In the genomic region with DNA sequence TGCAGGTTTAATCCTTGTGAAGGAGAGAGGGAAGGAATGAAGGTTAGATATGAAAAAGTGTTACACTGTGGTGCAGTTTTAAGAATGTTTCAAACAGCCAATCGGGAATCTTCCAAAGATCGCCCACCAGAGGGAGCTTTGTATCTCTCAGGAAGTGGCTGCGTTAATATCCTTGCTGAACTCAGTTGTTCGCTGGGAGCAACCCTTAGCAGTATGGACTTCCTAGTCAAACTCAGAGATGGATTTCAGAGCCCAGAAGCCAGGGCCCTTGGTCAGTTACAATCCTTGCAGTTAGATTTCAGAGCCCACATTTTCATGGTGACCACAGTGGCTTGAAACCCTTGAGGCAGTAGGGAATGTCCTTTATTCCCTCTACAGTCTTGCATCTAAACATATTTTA, we compare ENCODE assay signal across 8 cellular contexts.
A peak's percentile ranks its signal among the peaks of the same experiment; 100 is the strongest.
DNase-seq lines count a peak whose midpoint lies in the region; ATAC-seq and TF ChIP-seq lines count a peak whose summit lies in the region.

No MANE protein-coding gene starts in this region.

- H3K27ac ChIP-seq in C4-2B, result no peak overlapping the region
- H3K27ac ChIP-seq in endodermal cell (ENCODE audit: low read depth, low read length), result no peak overlapping the region
- no peak overlapping the region for H3K27ac ChIP-seq in CD8-positive, alpha-beta T cell (ENCODE audit: low read depth, low read length)

- H3K36me3 Mint-ChIP-seq in endodermal cell (ENCODE audit: low read depth) (no peaks in the 10 kb centered on the region), nephron progenitor cell (ENCODE audit: low read depth) (no peaks in the 10 kb centered on the region), T-cell (no peaks in the 10 kb centered on the region)
- no peaks in the 10 kb centered on the region for H3K36me3 Mint-ChIP-seq in CD8-positive, alpha-beta T cell

- no peak for ATAC-seq in T-cell (replicated peaks in 1 of 4)
- ATAC-seq in CD8-positive, alpha-beta T cell, result no peak

- no peaks in the 10 kb centered on the region for H3K27me3 ChIP-seq in HAP-1 (ENCODE audit: low read depth)
- H3K27me3 ChIP-seq in NT2/D1 (ENCODE audit: insufficient read depth, insufficient read length), result no peaks in the 10 kb centered on the region
- H3K27me3 ChIP-seq in endodermal cell (ENCODE audit: control insufficient read depth, insufficient read depth, low read length, poor library complexity, severe bottlenecking), result no peaks in the 10 kb centered on the region
- no peaks in the 10 kb centered on the region for H3K27me3 ChIP-seq in CD8-positive, alpha-beta T cell (ENCODE audit: insufficient read depth, low read length)

- H3K27ac Mint-ChIP-seq in endodermal cell, result no peak overlapping the region
- H3K27ac Mint-ChIP-seq in nephron progenitor cell, result no peak overlapping the region
- H3K27ac Mint-ChIP-seq in T-cell, result no peak overlapping the region
- no peak overlapping the region for H3K27ac Mint-ChIP-seq in CD8-positive, alpha-beta T cell

- DNase-seq in HAP-1 (ENCODE audit: low spot score in 2 of 2), result peak; percentile 17 to 53
- DNase-seq in NT2/D1 (ENCODE audit: low read depth, low spot score), result peak; percentile 25
- DNase-seq in endodermal cell, result peak; percentile 83
- peak; percentile 49 for DNase-seq in nephron progenitor cell
- no peak for DNase-seq in T-cell
- DNase-seq in CD8-positive, alpha-beta T cell, result no peak
- DNase-seq in stimulated activated naive CD4-positive, alpha-beta T cell treated with Interleukin-2 at 50 U/mL for 16 hours (lab: John Stamatoyannopoulos, UW), result no peak

- intact Hi-C loops in CD8-positive, alpha-beta T cell (cut with DNase I, micrococcal nuclease), result no loop called here

- H3K4me1 ChIP-seq in HAP-1, result no peaks in the 10 kb centered on the region
- H3K4me1 ChIP-seq in NT2/D1 (ENCODE audit: insufficient read depth, insufficient read length), result no peaks in the 10 kb centered on the region
- H3K4me1 ChIP-seq in endodermal cell (ENCODE audit: control insufficient read depth, insufficient read depth, low read length), result no peaks in the 10 kb centered on the region
- no peaks in the 10 kb centered on the region for H3K4me1 ChIP-seq in CD8-positive, alpha-beta T cell (ENCODE audit: insufficient read depth, low read length)

- H3K4me1 Mint-ChIP-seq in endodermal cell (peaks cover 6% of the 10 kb centered on the region), nephron progenitor cell (no peaks in the 10 kb centered on the region), T-cell (peaks cover 0 to 9% (median 6%) of the 10 kb centered on the region in 3 donors)
- peaks cover 4% of the 10 kb centered on the region for H3K4me1 Mint-ChIP-seq in CD8-positive, alpha-beta T cell (ENCODE audit: low read depth)

- POLR2A ChIA-PET in T-cell (lab: Charles Lee), result no interaction called here
- POLR2A ChIA-PET in CD8-positive, alpha-beta T cell (lab: Charles Lee), result no interaction called here

- CTCF ChIA-PET in T-cell (lab: Charles Lee), result no interaction called here
- CTCF ChIA-PET in CD8-positive, alpha-beta T cell (lab: Charles Lee), result no interaction called here

- peak; percentile 73 for TF ChIP-seq CTCF in C4-2B (conservative IDR thresholded peaks at IDR 0.05)
- TF ChIP-seq CTCF in endodermal cell (conservative IDR thresholded peaks at IDR 0.05), result peak; percentile 86
- peak; percentile 54 for TF ChIP-seq CTCF in nephron progenitor cell (IDR thresholded peaks at IDR 0.05)
- TF ChIP-seq CTCF in CD8-positive, alpha-beta T cell (IDR thresholded peaks at IDR 0.05), result no peak

- H3K9me3 ChIP-seq in HAP-1 (no peaks in the 10 kb centered on the region), NT2/D1 (ENCODE audit: insufficient read depth, low read length) (no peaks in the 10 kb centered on the region), endodermal cell (ENCODE audit: control insufficient read depth, low read length) (no peaks in the 10 kb centered on the region)
- H3K9me3 ChIP-seq in CD8-positive, alpha-beta T cell (ENCODE audit: low read length), result no peaks in the 10 kb centered on the region

- H3K36me3 ChIP-seq in HAP-1 (replicated peaks) (no peaks in the 10 kb centered on the region), NT2/D1 (ENCODE audit: insufficient read depth, insufficient read length, low read length) (no peaks in the 10 kb centered on the region), endodermal cell (ENCODE audit: control insufficient read depth, insufficient read depth, low read length) (no peaks in the 10 kb centered on the region)
- no peaks in the 10 kb centered on the region for H3K36me3 ChIP-seq in CD8-positive, alpha-beta T cell (ENCODE audit: insufficient read depth, low read length)

- H3K4me3 ChIP-seq in HAP-1 (no peak overlapping the region), NT2/D1 (ENCODE audit: insufficient read length, low read depth) (no peak overlapping the region), endodermal cell (ENCODE audit: low read length) (no peak overlapping the region)
- no peak overlapping the region for H3K4me3 ChIP-seq in CD8-positive, alpha-beta T cell (ENCODE audit: low read depth, low read length)

- H3K9me3 Mint-ChIP-seq in endodermal cell (no peaks in the 10 kb centered on the region), nephron progenitor cell (no peaks in the 10 kb centered on the region), T-cell (no peaks in the 10 kb centered on the region)
- no peaks in the 10 kb centered on the region for H3K9me3 Mint-ChIP-seq in CD8-positive, alpha-beta T cell

- 13 to 29% methylated on average over 4 of the region's 4 CpGs for WGBS in endodermal cell (ENCODE audit: insufficient coverage in 1 of 2, insufficient read length in 1 of 2), 2 experiments

- H3K9ac ChIP-seq in NT2/D1 (ENCODE audit: insufficient read length, low read depth) (no peak overlapping the region), endodermal cell (ENCODE audit: extremely low read depth, low read length, poor library complexity, severe bottlenecking) (no peak overlapping the region)

- in situ Hi-C loops in HAP-1 (cut with MboI; ENCODE audit: low sequenced_read_pairs), result no loop called here

- no peak overlapping the region for H3K4me3 Mint-ChIP-seq in endodermal cell
- H3K4me3 Mint-ChIP-seq in nephron progenitor cell, result no peak overlapping the region
- no peak overlapping the region for H3K4me3 Mint-ChIP-seq in T-cell
- no peak overlapping the region for H3K4me3 Mint-ChIP-seq in CD8-positive, alpha-beta T cell

- H3K27me3 Mint-ChIP-seq in endodermal cell (ENCODE audit: insufficient read depth), result no peaks in the 10 kb centered on the region
- peaks cover 2% of the 10 kb centered on the region for H3K27me3 Mint-ChIP-seq in nephron progenitor cell (ENCODE audit: low read depth, poor library complexity)
- no peaks in the 10 kb centered on the region for H3K27me3 Mint-ChIP-seq in T-cell
- H3K27me3 Mint-ChIP-seq in CD8-positive, alpha-beta T cell (ENCODE audit: low read depth), result peaks cover 2% of the 10 kb centered on the region

Comparison
In these comparisons a context has a peak if more than half of its experiments do, and no peak if none do; other contexts are left out.
1. DNase-seq: peak in HAP-1 (2 of 2), NT2/D1 (single experiment), endodermal cell (single experiment) and nephron progenitor cell (single experiment); none in T-cell (0 of 34), CD8-positive, alpha-beta T cell (0 of 7) and stimulated activated naive CD4-positive, alpha-beta T cell treated with Interleukin-2 at 50 U/mL for 16 hours (single experiment).